In the genomic region with DNA sequence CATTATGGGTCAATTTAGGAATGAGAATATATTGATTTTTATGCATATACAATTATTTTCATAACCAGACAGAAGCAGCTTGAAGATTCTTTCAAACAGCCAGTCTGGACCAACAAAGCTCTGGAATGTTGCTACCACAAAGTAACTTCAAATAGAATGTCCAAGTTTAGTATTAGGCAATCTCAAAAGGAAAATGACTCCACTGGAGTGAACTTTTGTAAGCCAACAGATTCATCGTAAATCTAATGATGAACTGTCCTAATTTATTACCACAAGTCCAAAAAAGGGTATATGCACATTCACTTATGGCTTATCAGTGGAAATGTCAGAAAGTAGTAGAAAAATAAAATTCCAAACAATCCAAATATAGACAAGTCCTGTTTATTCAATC, we compare ENCODE assay signal across 12 cellular contexts. TPM values are rescaled to one million over a fixed set of nuclear protein-coding genes. Genes with fewer than 3 reads are reported as not detected.
A peak's percentile ranks its signal among the peaks of the same experiment; 100 is the strongest.
DNase-seq lines count a peak whose midpoint lies in the region; ATAC-seq and TF ChIP-seq lines count a peak whose summit lies in the region.
"Had no signal": no experiment of that assay in that cellular context is flagged by ENCODE, and none has a peak within 500 bp of the region (broad histone marks: within the 10 kb centered on the region; RNA-seq: fewer than 3 reads in every experiment).

No MANE protein-coding gene starts in this region.

- peak; percentile 45 for ATAC-seq in IMR-90 (ENCODE audit: low read depth)

- no peaks in the 10 kb centered on the region for H3K27me3 ChIP-seq in IMR-90 (ENCODE audit: control insufficient read depth, insufficient read depth, low read length)
- H3K27me3 ChIP-seq in fibroblast of lung (ENCODE audit: control insufficient read depth, insufficient read depth, low read length), result no peaks in the 10 kb centered on the region
- H3K27me3 ChIP-seq in rectal smooth muscle tissue (ENCODE audit: control insufficient read depth, insufficient read depth, low read length), result no peaks in the 10 kb centered on the region
- no peaks in the 10 kb centered on the region for H3K27me3 ChIP-seq in esophagus squamous epithelium
- no peaks in the 10 kb centered on the region for H3K27me3 ChIP-seq in testis

- peak; percentile 41 for DNase-seq in AG08395 (ENCODE audit: low spot score)
- DNase-seq in IMR-90, result peak; percentile 59
- DNase-seq in fibroblast of lung (ENCODE audit: low read depth in 2 of 2), result peak; percentile 62 to 77
- DNase-seq in esophagus squamous epithelium (lab: John Stamatoyannopoulos, UW), result no peak
- DNase-seq in NCI-H187 (lab: John Stamatoyannopoulos, UW), result no peak
- no peak for DNase-seq in testis
- no peak for DNase-seq in hepatic stellate cell (ENCODE audit: low spot score)
- DNase-seq: activated CD4-positive, CD25-positive, alpha-beta regulatory T cell treated with anti-CD3 and anti-CD28 coated beads, Interleukin-2, amount 50 U/mL, for 72 hours; activated naive CD8-positive, alpha-beta T cell treated with anti-CD3 and anti-CD28 coated beads for 36 hours had no signal

- H3K4ac ChIP-seq in IMR-90 (ENCODE audit: low read depth, low read length), result 0 out of 2 replicates have a peak overlapping the region, but pooled peaks have one; percentile 29

- H3K4me1 ChIP-seq in IMR-90 (ENCODE audit: control insufficient read depth, insufficient read depth, low read length) (peaks cover 3% of the 10 kb centered on the region), fibroblast of lung (ENCODE audit: control insufficient read depth, extremely low read depth, insufficient read depth, low read length) (peaks cover 7% of the 10 kb centered on the region), rectal smooth muscle tissue (ENCODE audit: control insufficient read depth, insufficient read depth, low read length) (peaks cover 7% of the 10 kb centered on the region), esophagus squamous epithelium (no peaks in the 10 kb centered on the region), testis (no peaks in the 10 kb centered on the region)

- H3K27ac ChIP-seq in IMR-90 (ENCODE audit: insufficient read depth, low read length) (no peak overlapping the region), fibroblast of lung (ENCODE audit: insufficient read depth, low read length) (no peak overlapping the region), rectal smooth muscle tissue (ENCODE audit: low read depth, low read length) (peak overlapping the region; percentile 44), esophagus squamous epithelium (peak overlapping the region in 2 of 4 donors; percentile 23 to 55), testis (no peak overlapping the region)

- POLR2A ChIA-PET in IMR-90 (lab: Charles Lee; ENCODE audit: unreplicated experiment), result interaction anchor here (0.7 kb wide), 1 partner anchor 11 kb away, joined by 3 read pairs; no protein-coding TSS in a partner anchor

- H3K4me3 ChIP-seq in IMR-90 (ENCODE audit: insufficient read depth, low read depth, low read length), result no peak overlapping the region
- H3K4me3 ChIP-seq in fibroblast of lung (replicated peaks in 1 of 4; ENCODE audit: control extremely low read depth in 1 of 4, insufficient read depth in 1 of 4, low read depth in 3 of 4, low read length in 4 of 4), result no peak overlapping the region
- H3K4me3 ChIP-seq in rectal smooth muscle tissue (ENCODE audit: low read length), result peak overlapping the region; percentile 42
- peak overlapping the region in 2 of 4 donors; percentile 31 to 37 for H3K4me3 ChIP-seq in esophagus squamous epithelium
- no peak overlapping the region for H3K4me3 ChIP-seq in testis

- TF ChIP-seq CTCF in IMR-90 (conservative IDR thresholded peaks at IDR 0.05; ENCODE audit: low read depth, low read length), result no peak
- no peak for TF ChIP-seq CTCF in fibroblast of lung (conservative IDR thresholded peaks at IDR 0.05 in 1 of 2, IDR thresholded peaks at IDR 0.05 in 1 of 2; ENCODE audit: low read depth in 1 of 2, low read length in 2 of 2)
- no peak for TF ChIP-seq CTCF in esophagus squamous epithelium (IDR thresholded peaks at IDR 0.05)
- TF ChIP-seq CTCF in testis (IDR thresholded peaks at IDR 0.05), result no peak

- no peak overlapping the region for H2BK20ac ChIP-seq in IMR-90 (ENCODE audit: low read depth, low read length)

- CTCF ChIA-PET in IMR-90 (lab: Yijun Ruan, JAX), result interaction anchor here (0.9 to 1.1 kb wide), 3 partner anchors 265 to 272 kb away, joined by 3 to 7 read pairs (median 6); no protein-coding TSS in a partner anchor

- H3K23ac ChIP-seq in IMR-90 (ENCODE audit: low read depth, low read length), result no peak overlapping the region

- TF ChIP-seq POLR2A in IMR-90 (IDR thresholded peaks at IDR 0.05; ENCODE audit: low read depth, low read length) (no peak), esophagus squamous epithelium (IDR thresholded peaks at IDR 0.05) (no peak), testis (IDR thresholded peaks at IDR 0.05) (no peak)

- H3K18ac ChIP-seq in IMR-90 (ENCODE audit: low read depth, low read length), result no peak overlapping the region

- no peak overlapping the region for H4K5ac ChIP-seq in IMR-90 (ENCODE audit: low read depth, low read length)

- H3K36me3 ChIP-seq in IMR-90 (ENCODE audit: control insufficient read depth, insufficient read depth, low read length) (no peaks in the 10 kb centered on the region), fibroblast of lung (ENCODE audit: control insufficient read depth, insufficient read depth, low read length) (no peaks in the 10 kb centered on the region), rectal smooth muscle tissue (ENCODE audit: control insufficient read depth, insufficient read depth, low read length) (no peaks in the 10 kb centered on the region), esophagus squamous epithelium (no peaks in the 10 kb centered on the region), testis (ENCODE audit: low read depth, missing control alignments) (no peaks in the 10 kb centered on the region)

- H2AK5ac ChIP-seq in IMR-90 (ENCODE audit: low read depth, low read length), result no peak overlapping the region

- TF ChIP-seq RAD21 in IMR-90 (IDR thresholded peaks at IDR 0.05; ENCODE audit: low read length), result no peak

- peak overlapping the region; percentile 74 for H2BK5ac ChIP-seq in IMR-90 (ENCODE audit: low read depth, low read length, poor library complexity, severe bottlenecking)

- H4K8ac ChIP-seq in IMR-90 (ENCODE audit: low read depth in 2 of 2, low read length in 2 of 2), result no peak overlapping the region

- H2AFZ ChIP-seq in IMR-90 (replicated peaks; ENCODE audit: low read length, poor library complexity), result no peak overlapping the region
- H2AFZ ChIP-seq in fibroblast of lung (ENCODE audit: low read length), result no peak overlapping the region

- no peak overlapping the region for H2BK120ac ChIP-seq in IMR-90 (ENCODE audit: low read depth, low read length)

- H4K91ac ChIP-seq in IMR-90 (ENCODE audit: insufficient read depth, low read depth, low read length), result no peak overlapping the region

- no peaks in the 10 kb centered on the region; the same call in 1 of the 2 replicates for H4K20me1 ChIP-seq in IMR-90 (ENCODE audit: insufficient read depth, low read length)
- peaks cover 2% of the 10 kb centered on the region for H4K20me1 ChIP-seq in fibroblast of lung (ENCODE audit: control insufficient read depth, extremely low read depth, insufficient read depth, low read length)

- no TSS peak for BruUV-seq in IMR-90 (replicated peaks; lab: Mats Ljungman, UMichigan)

- no peak overlapping the region for H2AK9ac ChIP-seq in IMR-90 (replicated peaks; ENCODE audit: low read depth, low read length, poor library complexity)

- H3K9ac ChIP-seq in IMR-90 (ENCODE audit: low read depth, low read length), result no peak overlapping the region
- H3K9ac ChIP-seq in fibroblast of lung (ENCODE audit: insufficient read depth, low read length), result no peak overlapping the region
- no peak overlapping the region for H3K9ac ChIP-seq in rectal smooth muscle tissue (ENCODE audit: low read length)

- H3K79me1 ChIP-seq in IMR-90 (ENCODE audit: low read depth in 1 of 2, low read length in 2 of 2), result peaks cover 7% of the 10 kb centered on the region in 2 experiments; a peak in 3 of 4 replicates

- peaks cover 1% of the 10 kb centered on the region for H3K79me2 ChIP-seq in fibroblast of lung (ENCODE audit: control insufficient read depth, insufficient read depth, low read length)

- no peak overlapping the region for H3K56ac ChIP-seq in IMR-90 (ENCODE audit: extremely low read depth, insufficient read depth, low read length)

- H3K9me3 ChIP-seq in IMR-90 (ENCODE audit: control insufficient read depth, insufficient read depth, low read length) (no peaks in the 10 kb centered on the region), fibroblast of lung (ENCODE audit: control insufficient read depth, insufficient read depth, low read depth, low read length) (no peaks in the 10 kb centered on the region), esophagus squamous epithelium (no peaks in the 10 kb centered on the region), testis (no peaks in the 10 kb centered on the region)

- H2BK15ac ChIP-seq in IMR-90 (ENCODE audit: low read depth, low read length), result no peak overlapping the region

- intact Hi-C loops in IMR-90 (cut with micrococcal nuclease) (loop anchor here (1.0 to 10.0 kb wide), 6 partner anchors 42 to 343 kb away; partner anchors contain the start of gene ASF1A), esophagus squamous epithelium (cut with DNase I) (no loop called here), testis (cut with DNase I; ENCODE audit: low total_unique reads) (no loop called here)

- H3K14ac ChIP-seq in IMR-90 (replicated peaks; ENCODE audit: low read depth, low read length), result no peak overlapping the region

- H3K4me2 ChIP-seq in IMR-90 (ENCODE audit: low read depth, low read length) (peak overlapping the region; percentile 56), fibroblast of lung (ENCODE audit: extremely low read depth, insufficient read depth, low read length) (peak overlapping the region; percentile 46)

- 0 out of 2 replicates have a peak, but pooled peaks cover 3% of the 10 kb centered on the region for H3K9me1 ChIP-seq in IMR-90 (ENCODE audit: insufficient read depth, low read length)

- no CpG with 5 or more reads among the region's 1 CpG for WGBS in IMR-90 (ENCODE audit: extremely low coverage in 2 of 2, insufficient read length in 1 of 2), 2 experiments
- 15 to 35% methylated on average over 1 of the region's 1 CpG for WGBS in esophagus squamous epithelium, 2 donors
- WGBS in testis, 2 donors, result 61 to 70% methylated on average over 1 of the region's 1 CpG

- in situ Hi-C loops in IMR-90 (cut with MboI; ENCODE audit: low sequenced_read_pairs), result no loop called here

- dilution Hi-C loops in IMR-90 (cut with HindIII; ENCODE audit: low sequenced_read_pairs, unreplicated experiment), result no loop called here

RNA-seq across cellular contexts. Expression of gene PLN, which starts 3.6 kb away (rescaled TPM):
- under 0.01 TPM in 2 replicates for total RNA-seq in IMR-90 (2012; rRNA removed)
- not detected in 2 replicates for polyA plus RNA-seq in IMR-90 (2012; rRNA removed)
- not detected in 2 replicates for polyA plus RNA-seq in IMR-90 (2012; cell fraction: cytosol; rRNA removed)
- not detected in 2 replicates for polyA plus RNA-seq in IMR-90 (2012; cell fraction: nucleus; rRNA removed; ENCODE audit: low replicate concordance)
- total RNA-seq in fibroblast of lung, result 1.0 and 2.0 TPM in 2 replicates
- polyA plus RNA-seq in fibroblast of lung, result 0.56 and 1.3 TPM in 2 replicates
- polyA plus RNA-seq in fibroblast of lung (2012), result 0.41 and 0.61 TPM in 2 replicates
- not detected in 2 replicates for polyA minus RNA-seq in fibroblast of lung (ENCODE audit: low replicate concordance)
- 10 to 100 TPM in 2 of 4 donors, 1 to 10 TPM in 2; 1.1 to 48.8 (median 11.2) TPM for total RNA-seq in esophagus squamous epithelium
- total RNA-seq in testis, result 1 to 10 TPM; 2.0 to 5.0 TPM
- 15.2 TPM for polyA plus RNA-seq in testis (ENCODE audit: insufficient read depth, low read depth, low replicate concordance)
- total RNA-seq: activated naive CD8-positive, alpha-beta T cell treated with anti-CD3 and anti-CD28 coated beads for 36 hours; dermis microvascular lymphatic vessel endothelial cell; T-helper 1 cell treated with Interleukin-12 subunit alpha and Interleukin-12 subunit beta and Interleukin-4 antibody, amounts not matched to agents 30 ng/mL and 1 ng/mL, for 36 hours had no signal

Comparison
In these comparisons a context has a peak if more than half of its experiments do, and no peak if none do; other contexts are left out.
1. DNase-seq: peak in AG08395 (single experiment), IMR-90 (single experiment) and fibroblast of lung (2 of 2); none in esophagus squamous epithelium (single experiment), NCI-H187 (0 of 2), testis (single experiment) and hepatic stellate cell (single experiment).